Comparison of ENCODE assay signal across 1 cellular context in genomic region chr1:85570446-85571180, GRCh38.
TF ChIP-seq lines count a peak whose summit lies in the region.

No MANE protein-coding gene starts in this region.

TF ChIP-seq in SK-N-SH, 30 proteins besides CTCF, POLR2A, EP300 and RAD21 (continued from another document):
- TF ChIP-seq ELF1 (IDR thresholded peaks at IDR 0.05) (no peak), NRF1 (IDR thresholded peaks at IDR 0.05; ENCODE audit: low read depth, low read length) (no peak), NFIC (IDR thresholded peaks at IDR 0.05; ENCODE audit: borderline replicate concordance) (no peak; the same call in 1 of the 2 replicates), GABPA (IDR thresholded peaks at IDR 0.05; ENCODE audit: low read depth) (no peak), YY1 (IDR thresholded peaks at IDR 0.05; ENCODE audit: low read depth) (no peak), USF1 (IDR thresholded peaks at IDR 0.05; ENCODE audit: borderline replicate concordance, low read depth) (peak; percentile 41; the same call in 1 of the 2 replicates), MEF2A (IDR thresholded peaks at IDR 0.05; ENCODE audit: borderline replicate concordance, low read depth) (no peak), MXI1 (IDR thresholded peaks at IDR 0.05; ENCODE audit: low read depth, low read length) (0 out of 2 replicates have a peak, but pooled peaks have one; percentile 19), EZH2phosphoT487 (IDR thresholded peaks at IDR 0.05; ENCODE audit: borderline replicate concordance, low read depth) (no peak), SMC3 (IDR thresholded peaks at IDR 0.05; ENCODE audit: low read depth, low read length) (no peak), RXRA (IDR thresholded peaks at IDR 0.05; ENCODE audit: borderline replicate concordance, low read depth) (no peak), TAF1 (IDR thresholded peaks at IDR 0.05; ENCODE audit: borderline replicate concordance, low read depth, low read length) (no peak), RCOR1 (IDR thresholded peaks at IDR 0.05; ENCODE audit: low read length) (no peak), JUND (IDR thresholded peaks at IDR 0.05) (no peak), RFX5 (IDR thresholded peaks at IDR 0.05; ENCODE audit: low read length) (no peak), TCF12 (IDR thresholded peaks at IDR 0.05) (peak; percentile 26; the same call in 1 of the 2 replicates), FOSL2 (IDR thresholded peaks at IDR 0.05; ENCODE audit: borderline replicate concordance, low read depth) (no peak), CHD2 (IDR thresholded peaks at IDR 0.05; ENCODE audit: low read length, partially characterized antibody) (no peak), SIN3A (IDR thresholded peaks at IDR 0.05; ENCODE audit: borderline replicate concordance, low read depth, low read length) (no peak), REST (IDR thresholded peaks at IDR 0.05; ENCODE audit: low read depth, low read length) (no peak), MAX (IDR thresholded peaks at IDR 0.05; ENCODE audit: low read depth) (no peak), FOXJ3 (CRISPR knock-in tag; IDR thresholded peaks at IDR 0.05) (no peak), FOXM1 (IDR thresholded peaks at IDR 0.05; ENCODE audit: low read depth) (no peak), USF2 (IDR thresholded peaks at IDR 0.05; ENCODE audit: borderline replicate concordance, low read depth, low read length) (no peak), POLR2AphosphoS5 (IDR thresholded peaks at IDR 0.05; ENCODE audit: low read depth, low read length) (no peak)
